Comparison of ENCODE assay signal across 8 cellular contexts in genomic region chr10:131874991-131875451, GRCh38. TPM values are rescaled to one million over a fixed set of nuclear protein-coding genes. Genes with fewer than 3 reads are reported as not detected.
A peak's percentile ranks its signal among the peaks of the same experiment; 100 is the strongest.
DNase-seq lines count a peak whose midpoint lies in the region; ATAC-seq and TF ChIP-seq lines count a peak whose summit lies in the region.

No MANE protein-coding gene starts in this region.

- H3K4me3 Mint-ChIP-seq in endothelial cell (ENCODE audit: unreplicated experiment): no peak overlapping the region
- no peak overlapping the region for H3K4me3 Mint-ChIP-seq in stimulated activated naive B cell treated with anti-CD40 and anti-IgM and Interleukin-4, amounts not matched to agents 10 μg/mL and 1 μg/mL and 100 μg/mL, for 72 hours

- ATAC-seq in GM18511 (IDR thresholded peaks at IDR 0.05; ENCODE audit: unreplicated experiment) (peak; percentile 96), HG03432 (IDR thresholded peaks at IDR 0.05; ENCODE audit: unreplicated experiment) (peak; percentile 95)
- peak; percentile 88 to 89 for ATAC-seq in stimulated activated naive B cell treated with anti-CD40 and anti-IgM and Interleukin-4, amounts not matched to agents 10 μg/mL and 1 μg/mL and 100 μg/mL, for 72 hours (replicated peaks)

- peaks cover 9% of the 10 kb centered on the region for H3K9me3 Mint-ChIP-seq in endothelial cell (ENCODE audit: unreplicated experiment)
- H3K9me3 Mint-ChIP-seq in stimulated activated naive B cell treated with anti-CD40 and anti-IgM and Interleukin-4, amounts not matched to agents 10 μg/mL and 1 μg/mL and 100 μg/mL, for 72 hours: peaks cover 0 to 2% of the 10 kb centered on the region in 2 donors

- peaks cover 2% of the 10 kb centered on the region for H3K4me1 Mint-ChIP-seq in endothelial cell (ENCODE audit: unreplicated experiment)
- peaks cover 0 to 6% of the 10 kb centered on the region in 2 donors for H3K4me1 Mint-ChIP-seq in stimulated activated naive B cell treated with anti-CD40 and anti-IgM and Interleukin-4, amounts not matched to agents 10 μg/mL and 1 μg/mL and 100 μg/mL, for 72 hours

- H3K27me3 Mint-ChIP-seq in endothelial cell (ENCODE audit: unreplicated experiment): peaks cover 14% of the 10 kb centered on the region
- peaks cover 44 to 48% of the 10 kb centered on the region in 2 donors for H3K27me3 Mint-ChIP-seq in stimulated activated naive B cell treated with anti-CD40 and anti-IgM and Interleukin-4, amounts not matched to agents 10 μg/mL and 1 μg/mL and 100 μg/mL, for 72 hours

- no peak overlapping the region for H3K27ac Mint-ChIP-seq in endothelial cell (ENCODE audit: unreplicated experiment)
- no peak overlapping the region for H3K27ac Mint-ChIP-seq in stimulated activated naive B cell treated with anti-CD40 and anti-IgM and Interleukin-4, amounts not matched to agents 10 μg/mL and 1 μg/mL and 100 μg/mL, for 72 hours

- peak; percentile 90 for DNase-seq in AG08396 (ENCODE audit: low spot score)
- DNase-seq in NCI-H460 (ENCODE audit: extremely low read depth, low read depth): peak; percentile 80
- DNase-seq in activated CD4-positive, alpha-beta T cell treated with anti-CD3 and anti-CD28 coated beads for 48 hours: peak; percentile 81
- peak; percentile 92 for DNase-seq in endothelial cell (ENCODE audit: low spot score)
- DNase-seq in midbrain (lab: John Stamatoyannopoulos, UW): peak; percentile 85
- DNase-seq in stimulated activated naive B cell treated with anti-CD40 and anti-IgM and Interleukin-4, amounts not matched to agents 10 μg/mL and 1 μg/mL and 100 μg/mL, for 72 hours: peak; percentile 70

- TF ChIP-seq CTCF in endothelial cell (IDR thresholded peaks at IDR 0.05; ENCODE audit: unreplicated experiment): peak; percentile 61

- peaks cover 6% of the 10 kb centered on the region for H3K36me3 Mint-ChIP-seq in endothelial cell (ENCODE audit: low read depth, unreplicated experiment)
- H3K36me3 Mint-ChIP-seq in stimulated activated naive B cell treated with anti-CD40 and anti-IgM and Interleukin-4, amounts not matched to agents 10 μg/mL and 1 μg/mL and 100 μg/mL, for 72 hours: no peaks in the 10 kb centered on the region

RNA-seq across cellular contexts. Expression of gene PPP2R2D, which starts 25.8 kb away (rescaled TPM):
- 38.4 and 40.3 TPM in 2 replicates for total RNA-seq in NCI-H460 (2014; rRNA removed; shearing (Covaris generic))
- polyA plus RNA-seq in NCI-H460 (2014; cell fraction: nucleus; rRNA removed): 19.9 and 22.7 TPM in 2 replicates
- 36.9 TPM for total RNA-seq in endothelial cell (ENCODE audit: unreplicated experiment)

Comparison
In these comparisons a context has a peak if more than half of its experiments do, and no peak if none do; other contexts are left out.
1. Peak in every context shown above with its lines: DNase-seq and ATAC-seq.